In genomic region chr7:109967401-109967800, GRCh38 we compare ENCODE assay signal across 29 cellular contexts.
"Had no signal": no experiment of that assay in that cellular context is flagged by ENCODE, and none has a peak within 500 bp of the region (broad histone marks: within the 10 kb centered on the region; RNA-seq: fewer than 3 reads in every experiment).

No MANE protein-coding gene starts in this region.

- H3K9me3 Mint-ChIP-seq: activated CD4-positive, alpha-beta memory T cell treated with anti-CD3 and anti-CD28 coated beads, Interleukin-2, amount 10 ng/mL, durations not matched to agents 7 days and 5 days; activated CD4-positive, alpha-beta T cell treated with anti-CD3 and anti-CD28 coated beads, Interleukin-2, amount 10 ng/mL, durations not matched to agents 24 days and 14 days; activated naive CD4-positive, alpha-beta T cell treated with anti-CD3 and anti-CD28 coated beads, Interleukin-2, amount 10 ng/mL, durations not matched to agents 7 days and 5 days; activated naive CD4-positive, alpha-beta T cell treated with anti-CD3 and anti-CD28 coated beads, Interleukin-2, amount 50 U/mL, for 72 hours; activated naive CD8-positive, alpha-beta T cell treated with anti-CD3 and anti-CD28 coated beads, Interleukin-2, amount 10 ng/mL, durations not matched to agents 7 days and 5 days; activated T-cell treated with anti-CD3 and anti-CD28 coated beads, Interleukin-2, amount 50 U/mL, for 24 hours; activated T-cell treated with anti-CD3 and anti-CD28 coated beads, Interleukin-2, amount 50 U/mL, for 72 hours had no signal

- H3K27me3 Mint-ChIP-seq: activated CD4-positive, alpha-beta memory T cell treated with anti-CD3 and anti-CD28 coated beads, Interleukin-2, amount 10 ng/mL, durations not matched to agents 7 days and 5 days; activated CD4-positive, alpha-beta T cell treated with anti-CD3 and anti-CD28 coated beads for 36 hours; activated CD4-positive, alpha-beta T cell treated with anti-CD3 and anti-CD28 coated beads, Interleukin-2, amount 10 ng/mL, durations not matched to agents 24 days and 14 days; activated naive CD4-positive, alpha-beta T cell treated with anti-CD3 and anti-CD28 coated beads, Interleukin-2, amount 10 ng/mL, durations not matched to agents 7 days and 5 days; activated naive CD8-positive, alpha-beta T cell treated with anti-CD3 and anti-CD28 coated beads, Interleukin-2, amount 10 ng/mL, durations not matched to agents 7 days and 5 days; activated T-cell treated with anti-CD3 and anti-CD28 coated beads, Interleukin-2, amount 50 U/mL, for 24 hours; central memory CD8-positive, alpha-beta T cell; dendritic cell treated with granulocyte-macrophage colony-stimulating factor and Interleukin-4, amounts not matched to agents 40 ng/mL and 50 ng/mL, for 4 days had no signal

- H3K27ac ChIP-seq: ascending aorta, breast epithelium, coronary artery, dorsolateral prefrontal cortex, gastroesophageal sphincter, heart right ventricle had no signal

- H3K36me3 ChIP-seq: ascending aorta, breast epithelium, gastroesophageal sphincter, heart right ventricle had no signal

- H3K4me1 Mint-ChIP-seq: activated CD4-positive, alpha-beta memory T cell treated with anti-CD3 and anti-CD28 coated beads, Interleukin-2, amount 10 ng/mL, durations not matched to agents 7 days and 5 days; activated CD4-positive, alpha-beta T cell treated with anti-CD3 and anti-CD28 coated beads for 36 hours; activated CD4-positive, alpha-beta T cell treated with anti-CD3 and anti-CD28 coated beads, Interleukin-2, amount 10 ng/mL, durations not matched to agents 24 days and 14 days; activated naive CD4-positive, alpha-beta T cell treated with anti-CD3 and anti-CD28 coated beads, Interleukin-2, amount 10 ng/mL, durations not matched to agents 7 days and 5 days; activated naive CD8-positive, alpha-beta T cell treated with anti-CD3 and anti-CD28 coated beads, Interleukin-2, amount 10 ng/mL, durations not matched to agents 7 days and 5 days; brain; central memory CD8-positive, alpha-beta T cell; endodermal cell had no signal

- DNase-seq: activated CD4-positive, alpha-beta memory T cell treated with anti-CD3 and anti-CD28 coated beads, Interleukin-2, amount 10 ng/mL, durations not matched to agents 7 days and 5 days; activated CD4-positive, alpha-beta T cell treated with anti-CD3 and anti-CD28 coated beads for 36 hours; activated CD4-positive, alpha-beta T cell treated with anti-CD3 and anti-CD28 coated beads, Interleukin-2, amount 10 ng/mL, durations not matched to agents 24 days and 14 days; activated CD4-positive, alpha-beta T cell treated with anti-CD3 and anti-CD28 coated beads, Interleukin-2, amount 50 U/mL, for 4 hours; activated CD4-positive, CD25-positive, alpha-beta regulatory T cell; activated CD4-positive, CD25-positive, alpha-beta regulatory T cell treated with anti-CD3 and anti-CD28 coated beads, Interleukin-2, amount 50 U/mL, for 72 hours; activated CD8-positive, alpha-beta memory T cell treated with anti-CD3 and anti-CD28 coated beads, Interleukin-2, amount 50 U/mL, for 48 hours; activated gamma-delta T cell; activated naive CD4-positive, alpha-beta T cell; activated naive CD4-positive, alpha-beta T cell treated with anti-CD3 and anti-CD28 coated beads, Interleukin-2, amount 10 ng/mL, durations not matched to agents 7 days and 5 days; activated naive CD8-positive, alpha-beta T cell treated with anti-CD3 and anti-CD28 coated beads, Interleukin-2, amount 10 ng/mL, durations not matched to agents 7 days and 5 days; activated T-cell treated with anti-CD3 and anti-CD28 coated beads for 4 hours; activated T-cell treated with anti-CD3 and anti-CD28 coated beads, Interleukin-2, amount 50 U/mL, for 24 hours; activated T-cell treated with anti-CD3 and anti-CD28 coated beads, Interleukin-2, amount 50 U/mL, for 72 hours; dorsolateral prefrontal cortex; effector memory CD4-positive, alpha-beta T cell; endodermal cell; foreskin melanocyte; heart right ventricle; T-helper 2 cell had no signal

- H3K27ac Mint-ChIP-seq: activated CD4-positive, alpha-beta memory T cell treated with anti-CD3 and anti-CD28 coated beads, Interleukin-2, amount 10 ng/mL, durations not matched to agents 7 days and 5 days; activated CD4-positive, alpha-beta T cell treated with anti-CD3 and anti-CD28 coated beads for 36 hours; activated CD4-positive, alpha-beta T cell treated with anti-CD3 and anti-CD28 coated beads, Interleukin-2, amount 10 ng/mL, durations not matched to agents 24 days and 14 days; activated naive CD4-positive, alpha-beta T cell treated with anti-CD3 and anti-CD28 coated beads, Interleukin-2, amount 10 ng/mL, durations not matched to agents 7 days and 5 days; activated naive CD4-positive, alpha-beta T cell treated with anti-CD3 and anti-CD28 coated beads, Interleukin-2, amount 50 U/mL, for 72 hours; activated naive CD8-positive, alpha-beta T cell treated with anti-CD3 and anti-CD28 coated beads, Interleukin-2, amount 10 ng/mL, durations not matched to agents 7 days and 5 days; activated T-cell treated with anti-CD3 and anti-CD28 coated beads, Interleukin-2, amount 50 U/mL, for 24 hours; activated T-cell treated with anti-CD3 and anti-CD28 coated beads, Interleukin-2, amount 50 U/mL, for 72 hours; brain; dendritic cell treated with granulocyte-macrophage colony-stimulating factor and Interleukin-4, amounts not matched to agents 40 ng/mL and 50 ng/mL, for 4 days; endodermal cell had no signal

- H3K36me3 Mint-ChIP-seq: activated naive CD4-positive, alpha-beta T cell treated with anti-CD3 and anti-CD28 coated beads, Interleukin-2, amount 10 ng/mL, durations not matched to agents 7 days and 5 days; activated naive CD4-positive, alpha-beta T cell treated with anti-CD3 and anti-CD28 coated beads, Interleukin-2, amount 50 U/mL, for 72 hours; activated naive CD8-positive, alpha-beta T cell treated with anti-CD3 and anti-CD28 coated beads, Interleukin-2, amount 10 ng/mL, durations not matched to agents 7 days and 5 days; brain had no signal

- ATAC-seq: activated CD4-positive, alpha-beta T cell treated with anti-CD3 and anti-CD28 coated beads for 36 hours; activated naive CD4-positive, alpha-beta T cell treated with anti-CD3 and anti-CD28 coated beads, Interleukin-2, amount 50 U/mL, for 72 hours; activated T-cell treated with anti-CD3 and anti-CD28 coated beads, Interleukin-2, amount 50 U/mL, for 72 hours; esophagus mucosa; gastroesophageal sphincter; heart right ventricle had no signal

- H3K4me3 ChIP-seq: ascending aorta, breast epithelium, coronary artery, dorsolateral prefrontal cortex, gastroesophageal sphincter, heart right ventricle had no signal

- H3K27me3 ChIP-seq: ascending aorta, breast epithelium, dorsolateral prefrontal cortex, gastroesophageal sphincter, heart right ventricle had no signal

- H3K4me3 Mint-ChIP-seq: activated CD4-positive, alpha-beta memory T cell treated with anti-CD3 and anti-CD28 coated beads, Interleukin-2, amount 10 ng/mL, durations not matched to agents 7 days and 5 days; activated CD4-positive, alpha-beta T cell treated with anti-CD3 and anti-CD28 coated beads for 36 hours; activated CD4-positive, alpha-beta T cell treated with anti-CD3 and anti-CD28 coated beads, Interleukin-2, amount 10 ng/mL, durations not matched to agents 24 days and 14 days; activated naive CD4-positive, alpha-beta T cell treated with anti-CD3 and anti-CD28 coated beads, Interleukin-2, amount 10 ng/mL, durations not matched to agents 7 days and 5 days; activated naive CD8-positive, alpha-beta T cell treated with anti-CD3 and anti-CD28 coated beads, Interleukin-2, amount 10 ng/mL, durations not matched to agents 7 days and 5 days; activated T-cell treated with anti-CD3 and anti-CD28 coated beads, Interleukin-2, amount 50 U/mL, for 24 hours; activated T-cell treated with anti-CD3 and anti-CD28 coated beads, Interleukin-2, amount 50 U/mL, for 72 hours; brain; central memory CD8-positive, alpha-beta T cell; dendritic cell treated with granulocyte-macrophage colony-stimulating factor and Interleukin-4, amounts not matched to agents 40 ng/mL and 50 ng/mL, for 4 days; endodermal cell had no signal

- H3K4me1 ChIP-seq: ascending aorta, breast epithelium, gastroesophageal sphincter, heart right ventricle had no signal

- H3K9me3 ChIP-seq: ascending aorta had no signal
